11 cellular contexts compared by ENCODE assay signal in the genomic region with DNA sequence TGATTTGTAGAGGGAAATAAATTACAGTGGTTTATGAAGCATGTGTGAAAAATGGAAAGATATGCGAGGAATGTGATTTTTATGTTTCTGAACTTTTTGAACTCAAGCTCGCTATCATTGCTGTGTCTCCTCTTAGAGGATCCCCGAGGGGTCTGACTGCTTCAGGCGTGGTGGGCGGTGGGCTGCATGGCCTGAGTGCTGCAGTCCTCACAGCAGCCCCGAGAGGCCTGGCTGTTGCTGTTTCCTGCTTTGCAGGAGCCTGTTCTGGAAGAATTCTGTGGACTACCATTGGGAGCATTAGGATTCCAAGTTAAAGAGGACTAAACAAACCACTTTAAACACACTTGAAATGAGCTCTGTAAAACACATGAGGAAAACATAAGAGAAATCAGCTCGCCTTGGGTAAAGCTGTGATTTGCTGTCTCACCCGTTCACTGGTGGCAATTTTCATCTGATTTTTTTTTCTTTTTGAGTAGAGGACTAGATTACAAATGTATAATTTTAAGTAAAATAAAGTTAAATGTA.
DNase-seq lines count a peak whose midpoint lies in the region; ATAC-seq and TF ChIP-seq lines count a peak whose summit lies in the region.
"Had no signal": no experiment of that assay in that cellular context is flagged by ENCODE, and none has a peak within 500 bp of the region (broad histone marks: within the 10 kb centered on the region; RNA-seq: fewer than 3 reads in every experiment).

No MANE protein-coding gene starts in this region.

- peaks cover 79 to 89% of the 10 kb centered on the region in 2 donors for H3K4me1 ChIP-seq in gastrocnemius medialis

- POLR2A ChIA-PET in WTC11 (lab: Charles Lee) = no interaction called here

- H3K4me1 Mint-ChIP-seq in WTC11 (peaks cover 73% of the 10 kb centered on the region), glutamatergic neuron (ENCODE audit: low read depth, unreplicated experiment) (peaks cover 69% of the 10 kb centered on the region)

- no peaks in the 10 kb centered on the region for H3K9me3 ChIP-seq in gastrocnemius medialis

- peak; percentile 19 for ATAC-seq in WTC11
- no peak for ATAC-seq in gastrocnemius medialis
- ATAC-seq in GM21717 (IDR thresholded peaks at IDR 0.05; ENCODE audit: unreplicated experiment) = no peak
- ATAC-seq in GM21515 (IDR thresholded peaks at IDR 0.05; ENCODE audit: unreplicated experiment) = no peak

- CTCF ChIA-PET in WTC11 (lab: Charles Lee) = interaction anchor here (1.1 to 2.0 kb wide), 4 partner anchors 11 to 143 kb away, joined by 3 to 5 read pairs (median 4); no protein-coding TSS in a partner anchor

- H3K4me3 ChIP-seq in gastrocnemius medialis = peak overlapping the region in 1 of 4 donors; percentile 6

- H3K9me3 Mint-ChIP-seq in WTC11 = no peaks in the 10 kb centered on the region
- peaks cover 6% of the 10 kb centered on the region for H3K9me3 Mint-ChIP-seq in glutamatergic neuron (ENCODE audit: unreplicated experiment)

- H3K27me3 ChIP-seq in gastrocnemius medialis = no peaks in the 10 kb centered on the region

- H3K36me3 Mint-ChIP-seq in WTC11 (peaks cover 3% of the 10 kb centered on the region), glutamatergic neuron (ENCODE audit: unreplicated experiment) (no peaks in the 10 kb centered on the region)
- H3K36me3 Mint-ChIP-seq: activated naive CD8-positive, alpha-beta T cell had no signal

- no peak for TF ChIP-seq POLR2A in gastrocnemius medialis (IDR thresholded peaks at IDR 0.05)

- DNase-seq in GM03348 (ENCODE audit: low spot score) = peak; percentile 35
- no peak for DNase-seq in WTC11 (ENCODE audit: low spot score)
- peak; percentile 51 for DNase-seq in glutamatergic neuron
- no peak for DNase-seq in gastrocnemius medialis
- DNase-seq in GM19238 (ENCODE audit: insufficient read length, low spot score) = no peak
- DNase-seq in stimulated activated naive CD4-positive, alpha-beta T cell (lab: John Stamatoyannopoulos, UW) = no peak
- DNase-seq: mammary epithelial cell, NCI-H524 treated with DMSO at 0.1 percent for 48 hours had no signal

- in situ Hi-C loops in gastrocnemius medialis (cut with MboI; ENCODE audit: low sequenced_read_pairs in 4 of 4) = loop anchor here in 2 of 4 donors (5.0 to 25.0 kb wide), 4 partner anchors 46 to 299 kb away; a partner anchor contains a TSS

- H3K27ac Mint-ChIP-seq in WTC11 = peak overlapping the region; percentile 78
- no peak overlapping the region for H3K27ac Mint-ChIP-seq in glutamatergic neuron (ENCODE audit: unreplicated experiment)
- H3K27ac Mint-ChIP-seq: activated naive CD8-positive, alpha-beta T cell had no signal

- H3K27ac ChIP-seq in gastrocnemius medialis = peak overlapping the region; percentile 37 to 83 (median 74)

- intact Hi-C loops in gastrocnemius medialis (cut with DNase I; ENCODE audit: low total_unique reads) = loop anchor here (10.0 kb wide), 1 partner anchor 296 kb away; a partner anchor contains a TSS

- TF ChIP-seq CTCF in WTC11 (IDR thresholded peaks at IDR 0.05) = no peak
- TF ChIP-seq CTCF in glutamatergic neuron (IDR thresholded peaks at IDR 0.05; ENCODE audit: partially characterized antibody, unreplicated experiment) = no peak
- no peak for TF ChIP-seq CTCF in gastrocnemius medialis (IDR thresholded peaks at IDR 0.05 in 4 of 5, conservative IDR thresholded peaks at IDR 0.05 in 1 of 5)

- H3K4me3 Mint-ChIP-seq in WTC11 (no peak overlapping the region), glutamatergic neuron (ENCODE audit: unreplicated experiment) (peak overlapping the region; percentile 59)
- H3K4me3 Mint-ChIP-seq: activated naive CD8-positive, alpha-beta T cell had no signal

- H3K36me3 ChIP-seq in gastrocnemius medialis = no peaks in the 10 kb centered on the region

- H3K27me3 Mint-ChIP-seq in WTC11 (ENCODE audit: low read depth) (no peaks in the 10 kb centered on the region), glutamatergic neuron (ENCODE audit: unreplicated experiment) (peaks cover 6% of the 10 kb centered on the region)
- H3K27me3 Mint-ChIP-seq: activated naive CD8-positive, alpha-beta T cell had no signal

TF ChIP-seq in WTC11, 78 proteins besides CTCF, POLR2A, EP300 and RAD21:
- TF ChIP-seq, protein P1, sequence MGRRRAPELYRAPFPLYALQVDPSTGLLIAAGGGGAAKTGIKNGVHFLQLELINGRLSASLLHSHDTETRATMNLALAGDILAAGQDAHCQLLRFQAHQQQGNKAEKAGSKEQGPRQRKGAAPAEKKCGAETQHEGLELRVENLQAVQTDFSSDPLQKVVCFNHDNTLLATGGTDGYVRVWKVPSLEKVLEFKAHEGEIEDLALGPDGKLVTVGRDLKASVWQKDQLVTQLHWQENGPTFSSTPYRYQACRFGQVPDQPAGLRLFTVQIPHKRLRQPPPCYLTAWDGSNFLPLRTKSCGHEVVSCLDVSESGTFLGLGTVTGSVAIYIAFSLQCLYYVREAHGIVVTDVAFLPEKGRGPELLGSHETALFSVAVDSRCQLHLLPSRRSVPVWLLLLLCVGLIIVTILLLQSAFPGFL (CRISPR knock-in tag; IDR thresholded peaks at IDR 0.05; ENCODE audit: borderline replicate concordance) = no peak
- TF ChIP-seq, protein P2, sequence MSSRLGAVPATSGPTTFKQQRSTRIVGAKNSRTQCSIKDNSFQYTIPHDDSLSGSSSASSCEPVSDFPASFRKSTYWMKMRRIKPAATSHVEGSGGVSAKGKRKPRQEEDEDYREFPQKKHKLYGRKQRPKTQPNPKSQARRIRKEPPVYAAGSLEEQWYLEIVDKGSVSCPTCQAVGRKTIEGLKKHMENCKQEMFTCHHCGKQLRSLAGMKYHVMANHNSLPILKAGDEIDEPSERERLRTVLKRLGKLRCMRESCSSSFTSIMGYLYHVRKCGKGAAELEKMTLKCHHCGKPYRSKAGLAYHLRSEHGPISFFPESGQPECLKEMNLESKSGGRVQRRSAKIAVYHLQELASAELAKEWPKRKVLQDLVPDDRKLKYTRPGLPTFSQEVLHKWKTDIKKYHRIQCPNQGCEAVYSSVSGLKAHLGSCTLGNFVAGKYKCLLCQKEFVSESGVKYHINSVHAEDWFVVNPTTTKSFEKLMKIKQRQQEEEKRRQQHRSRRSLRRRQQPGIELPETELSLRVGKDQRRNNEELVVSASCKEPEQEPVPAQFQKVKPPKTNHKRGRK (CRISPR knock-in tag; IDR thresholded peaks at IDR 0.05; ENCODE audit: borderline replicate concordance) = no peak
- no peak for TF ChIP-seq FOXJ3 (CRISPR knock-in tag; IDR thresholded peaks at IDR 0.05; ENCODE audit: borderline replicate concordance)
- TF ChIP-seq, protein P3, sequence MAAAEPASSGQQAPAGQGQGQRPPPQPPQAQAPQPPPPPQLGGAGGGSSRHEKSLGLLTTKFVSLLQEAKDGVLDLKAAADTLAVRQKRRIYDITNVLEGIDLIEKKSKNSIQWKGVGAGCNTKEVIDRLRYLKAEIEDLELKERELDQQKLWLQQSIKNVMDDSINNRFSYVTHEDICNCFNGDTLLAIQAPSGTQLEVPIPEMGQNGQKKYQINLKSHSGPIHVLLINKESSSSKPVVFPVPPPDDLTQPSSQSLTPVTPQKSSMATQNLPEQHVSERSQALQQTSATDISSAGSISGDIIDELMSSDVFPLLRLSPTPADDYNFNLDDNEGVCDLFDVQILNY (CRISPR knock-in tag; IDR thresholded peaks at IDR 0.05) = no peak
- no peak for TF ChIP-seq NR2C2 (CRISPR knock-in tag; IDR thresholded peaks at IDR 0.05)
- TF ChIP-seq, protein P4, sequence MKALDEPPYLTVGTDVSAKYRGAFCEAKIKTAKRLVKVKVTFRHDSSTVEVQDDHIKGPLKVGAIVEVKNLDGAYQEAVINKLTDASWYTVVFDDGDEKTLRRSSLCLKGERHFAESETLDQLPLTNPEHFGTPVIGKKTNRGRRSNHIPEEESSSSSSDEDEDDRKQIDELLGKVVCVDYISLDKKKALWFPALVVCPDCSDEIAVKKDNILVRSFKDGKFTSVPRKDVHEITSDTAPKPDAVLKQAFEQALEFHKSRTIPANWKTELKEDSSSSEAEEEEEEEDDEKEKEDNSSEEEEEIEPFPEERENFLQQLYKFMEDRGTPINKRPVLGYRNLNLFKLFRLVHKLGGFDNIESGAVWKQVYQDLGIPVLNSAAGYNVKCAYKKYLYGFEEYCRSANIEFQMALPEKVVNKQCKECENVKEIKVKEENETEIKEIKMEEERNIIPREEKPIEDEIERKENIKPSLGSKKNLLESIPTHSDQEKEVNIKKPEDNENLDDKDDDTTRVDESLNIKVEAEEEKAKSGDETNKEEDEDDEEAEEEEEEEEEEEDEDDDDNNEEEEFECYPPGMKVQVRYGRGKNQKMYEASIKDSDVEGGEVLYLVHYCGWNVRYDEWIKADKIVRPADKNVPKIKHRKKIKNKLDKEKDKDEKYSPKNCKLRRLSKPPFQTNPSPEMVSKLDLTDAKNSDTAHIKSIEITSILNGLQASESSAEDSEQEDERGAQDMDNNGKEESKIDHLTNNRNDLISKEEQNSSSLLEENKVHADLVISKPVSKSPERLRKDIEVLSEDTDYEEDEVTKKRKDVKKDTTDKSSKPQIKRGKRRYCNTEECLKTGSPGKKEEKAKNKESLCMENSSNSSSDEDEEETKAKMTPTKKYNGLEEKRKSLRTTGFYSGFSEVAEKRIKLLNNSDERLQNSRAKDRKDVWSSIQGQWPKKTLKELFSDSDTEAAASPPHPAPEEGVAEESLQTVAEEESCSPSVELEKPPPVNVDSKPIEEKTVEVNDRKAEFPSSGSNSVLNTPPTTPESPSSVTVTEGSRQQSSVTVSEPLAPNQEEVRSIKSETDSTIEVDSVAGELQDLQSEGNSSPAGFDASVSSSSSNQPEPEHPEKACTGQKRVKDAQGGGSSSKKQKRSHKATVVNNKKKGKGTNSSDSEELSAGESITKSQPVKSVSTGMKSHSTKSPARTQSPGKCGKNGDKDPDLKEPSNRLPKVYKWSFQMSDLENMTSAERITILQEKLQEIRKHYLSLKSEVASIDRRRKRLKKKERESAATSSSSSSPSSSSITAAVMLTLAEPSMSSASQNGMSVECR (CRISPR knock-in tag; IDR thresholded peaks at IDR 0.05; ENCODE audit: borderline replicate concordance) = no peak
- TF ChIP-seq GRHL2 (CRISPR knock-in tag; IDR thresholded peaks at IDR 0.05; ENCODE audit: insufficient replicate concordance, severe bottlenecking) = no peak
- TF ChIP-seq MXD4 (CRISPR knock-in tag; IDR thresholded peaks at IDR 0.05; ENCODE audit: borderline replicate concordance) = no peak
- TF ChIP-seq RORB (CRISPR knock-in tag; IDR thresholded peaks at IDR 0.05) = no peak

Comparison
In these comparisons a context has a peak if more than half of its experiments do, and no peak if none do; other contexts are left out.
1. DNase-seq: peak in GM03348 (single experiment) and glutamatergic neuron (single experiment); none in WTC11 (single experiment), gastrocnemius medialis (0 of 2), GM19238 (single experiment) and stimulated activated naive CD4-positive, alpha-beta T cell (0 of 6).